ENCODE assay signal across 23 cellular contexts in the genomic region with DNA sequence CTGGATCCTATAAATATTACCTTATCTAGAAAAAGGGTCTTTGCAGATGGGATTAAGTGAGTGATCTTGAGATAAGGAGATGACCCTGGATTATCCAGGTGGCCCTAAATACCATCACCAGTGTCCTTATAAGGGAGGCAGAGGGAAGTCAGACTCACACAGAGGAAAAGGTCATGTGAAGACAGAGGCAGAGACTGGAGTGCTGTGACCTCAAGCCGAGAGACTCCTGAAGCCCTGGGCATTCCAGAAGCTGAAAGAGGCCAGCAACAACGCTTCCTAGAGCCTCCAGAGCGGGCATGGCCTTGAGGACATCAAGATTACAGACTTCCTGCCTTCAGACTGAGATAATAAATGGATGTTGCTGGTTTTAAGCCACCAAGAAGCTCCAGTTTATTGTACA.
"Had no signal": no experiment of that assay in that cellular context is flagged by ENCODE, and none has a peak within 500 bp of the region (broad histone marks: within the 10 kb centered on the region; RNA-seq: fewer than 3 reads in every experiment).

No MANE protein-coding gene starts in this region.

- H3K4me3 Mint-ChIP-seq: dendritic cell treated with granulocyte-macrophage colony-stimulating factor and Interleukin-4, amounts not matched to agents 40 ng/mL and 50 ng/mL, for 4 days; natural killer cell; neural progenitor cell; stimulated activated effector memory CD8-positive, alpha-beta T cell treated with anti-CD3 and anti-CD28 coated beads, Interleukin-12 subunit alpha, Interleukin-12 subunit beta, amount 100 ng/mL, for 72 hours had no signal

- DNase-seq: erythroblast; foreskin melanocyte; heart left ventricle; hypothalamus; kidney glomerular epithelial cell; mucosa of descending colon; natural killer cell; nucleus accumbens; pancreas; right cardiac atrium; small intestine; stimulated activated CD4-positive, alpha-beta T cell treated with anti-CD3 and anti-CD28 coated beads, Interleukin-12 subunit alpha, Interleukin-12 subunit beta, amount 100 ng/mL, for 4 hours; stimulated activated CD4-positive, alpha-beta T cell treated with anti-CD3 and anti-CD28 coated beads, Interleukin-2, amount 100 ng/mL, for 48 hours; stimulated activated CD8-positive, alpha-beta memory T cell treated with anti-CD3 and anti-CD28 coated beads, Interleukin-4, amount 100 ng/mL, for 48 hours; stimulated activated naive CD8-positive, alpha-beta T cell treated with anti-CD3 and anti-CD28 coated beads, Interleukin-15, Interleukin-2, amounts not matched to agents 100 U/mL and 50 U/mL, for 24 hours; upper lobe of right lung had no signal

- H3K36me3 Mint-ChIP-seq: natural killer cell; neural progenitor cell; stimulated activated effector memory CD8-positive, alpha-beta T cell treated with anti-CD3 and anti-CD28 coated beads, Interleukin-12 subunit alpha, Interleukin-12 subunit beta, amount 100 ng/mL, for 72 hours had no signal

- H3K27me3 Mint-ChIP-seq: dendritic cell treated with granulocyte-macrophage colony-stimulating factor and Interleukin-4, amounts not matched to agents 40 ng/mL and 50 ng/mL, for 4 days; progenitor cell of endocrine pancreas had no signal

- H3K9me3 Mint-ChIP-seq: dendritic cell treated with granulocyte-macrophage colony-stimulating factor and Interleukin-4, amounts not matched to agents 40 ng/mL and 50 ng/mL, for 4 days; natural killer cell; stimulated activated effector memory CD8-positive, alpha-beta T cell treated with anti-CD3 and anti-CD28 coated beads, Interleukin-12 subunit alpha, Interleukin-12 subunit beta, amount 100 ng/mL, for 72 hours had no signal

- H3K27ac ChIP-seq: heart left ventricle, neural progenitor cell, pancreas, suprapubic skin, tibial nerve, upper lobe of right lung, vagina had no signal

- H3K27ac Mint-ChIP-seq: dendritic cell treated with granulocyte-macrophage colony-stimulating factor and Interleukin-4, amounts not matched to agents 40 ng/mL and 50 ng/mL, for 4 days; natural killer cell; neural progenitor cell; progenitor cell of endocrine pancreas; stimulated activated effector memory CD8-positive, alpha-beta T cell treated with anti-CD3 and anti-CD28 coated beads, Interleukin-12 subunit alpha, Interleukin-12 subunit beta, amount 100 ng/mL, for 72 hours had no signal

- ATAC-seq: heart left ventricle; mucosa of descending colon; natural killer cell; pancreas; right cardiac atrium; stimulated activated effector memory CD8-positive, alpha-beta T cell treated with anti-CD3 and anti-CD28 coated beads, Interleukin-12 subunit alpha, Interleukin-12 subunit beta, amount 100 ng/mL, for 72 hours; stimulated activated naive CD8-positive, alpha-beta T cell treated with anti-CD3 and anti-CD28 coated beads, Interleukin-15, Interleukin-2, amounts not matched to agents 100 U/mL and 50 U/mL, for 24 hours; upper lobe of right lung had no signal

- H3K4me1 Mint-ChIP-seq: natural killer cell; stimulated activated effector memory CD8-positive, alpha-beta T cell treated with anti-CD3 and anti-CD28 coated beads, Interleukin-12 subunit alpha, Interleukin-12 subunit beta, amount 100 ng/mL, for 72 hours had no signal
